Comparison of ENCODE assay signal across 8 cellular contexts in genomic region chr1:21638531-21639341, GRCh38. TPM values are rescaled to one million over a fixed set of nuclear protein-coding genes. Genes with fewer than 3 reads are reported as not detected.
DNase-seq lines count a peak whose midpoint lies in the region; ATAC-seq and TF ChIP-seq lines count a peak whose summit lies in the region.

No MANE protein-coding gene starts in this region.

- H3K4me3 ChIP-seq in lung = no peak overlapping the region

- H3K4me1 ChIP-seq in lung (ENCODE audit: control insufficient read depth in 2 of 2, insufficient read depth in 2 of 2, low read length in 2 of 2) = no peaks in the 10 kb centered on the region

- DNase-seq in COR-L47 (lab: John Stamatoyannopoulos, UW) = peak; percentile 16
- DNase-seq in LHCN-M2 (ENCODE audit: low read depth) = peak; percentile 22
- DNase-seq in lung (ENCODE audit: low spot score) = peak; percentile 82
- no peak for DNase-seq in GM20000 (ENCODE audit: low spot score)
- DNase-seq in T-helper 2 cell = no peak
- DNase-seq in NCI-H82 treated with DMSO at 0.1 percent for 48 hours (lab: John Stamatoyannopoulos, UW; ENCODE audit: unreplicated experiment) = no peak

- no peaks in the 10 kb centered on the region for H3K9me3 ChIP-seq in lung (ENCODE audit: control insufficient read depth in 2 of 2, insufficient read depth in 1 of 2, low read length in 1 of 2)

- H3K27ac ChIP-seq in angular gyrus (ENCODE audit: low read depth, low read length) (peak overlapping the region; percentile 29), lung (ENCODE audit: low read depth in 1 of 2, low read length in 1 of 2) (peak overlapping the region in 1 of 2 donors; percentile 85)

- H3K36me3 ChIP-seq in lung (ENCODE audit: control insufficient read depth in 2 of 2, insufficient read depth in 2 of 2, low read length in 2 of 2) = no peaks in the 10 kb centered on the region

- no peak for TF ChIP-seq CTCF in lung (IDR thresholded peaks at IDR 0.05; ENCODE audit: control extremely low read depth, extremely low read depth)
- TF ChIP-seq CTCF in GM20000 (IDR thresholded peaks at IDR 0.05; ENCODE audit: extremely low read depth, missing control alignments) = no peak

- no peaks in the 10 kb centered on the region for H3K27me3 ChIP-seq in lung (ENCODE audit: control insufficient read depth, insufficient read depth)

- peak; percentile 77 for ATAC-seq in lung (ENCODE audit: insufficient read depth, low FRiP score)
- no peak for ATAC-seq in GM21381 (IDR thresholded peaks at IDR 0.05; ENCODE audit: unreplicated experiment)

- 17 to 23% methylated on average over 10 of the region's 10 CpGs for WGBS in lung, 2 donors

RNA-seq across cellular contexts. Expression of gene RAP1GAP, which starts 30.4 kb away (rescaled TPM):
- total RNA-seq in LHCN-M2 (2014; rRNA removed) = 0.06 and 0.13 TPM in 2 replicates
- 0.26 TPM for polyA plus RNA-seq in LHCN-M2 (2012)
- 10 to 100 TPM; 14.6 to 41.4 TPM for total RNA-seq in lung
- 10 to 100 TPM in 1 of 2 donors, 1 to 10 TPM in 1; 5.6 to 64.7 TPM for polyA plus RNA-seq in lung

Comparison
In these comparisons a context has a peak if more than half of its experiments do, and no peak if none do; other contexts are left out.
1. DNase-seq: peak in COR-L47 (single experiment), LHCN-M2 (single experiment) and lung (single experiment); none in GM20000 (single experiment), T-helper 2 cell (0 of 5) and NCI-H82 treated with DMSO at 0.1 percent for 48 hours (single experiment).
2. RNA of gene RAP1GAP, which starts 30.4 kb away (total RNA-seq): 14.6 to 41.4 TPM in lung; 0.06 to 0.13 TPM in LHCN-M2; every median in the first group is over 10 times any median in the second.